In genomic region chrX:19991350-19991718, GRCh38 we compare ENCODE assay signal across 8 cellular contexts. TPM values are rescaled to one million over a fixed set of nuclear protein-coding genes. Genes with fewer than 3 reads are reported as not detected.
DNase-seq lines count a peak whose midpoint lies in the region; ATAC-seq and TF ChIP-seq lines count a peak whose summit lies in the region.

No MANE protein-coding gene starts in this region.

- H3K36me3 ChIP-seq in Caco-2 (ENCODE audit: control insufficient read depth, insufficient read depth, low read length) = no peaks in the 10 kb centered on the region
- H3K36me3 ChIP-seq in parathyroid adenoma (ENCODE audit: control insufficient read depth, insufficient read depth, low read length) = no peaks in the 10 kb centered on the region

- POLR2A ChIA-PET in Caco-2 (lab: Charles Lee) = no interaction called here

- ATAC-seq in central memory CD8-positive, alpha-beta T cell (replicated peaks; ENCODE audit: extremely low read depth, poor library complexity, severe bottlenecking) = no peak

- TF ChIP-seq POLR2A in NB4 (IDR thresholded peaks at IDR 0.05; ENCODE audit: extremely low read depth, insufficient read length) = no peak

- H3K4me3 Mint-ChIP-seq in Caco-2 (ENCODE audit: unreplicated experiment) = peak overlapping the region; percentile 81
- H3K4me3 Mint-ChIP-seq in central memory CD8-positive, alpha-beta T cell = peak overlapping the region; percentile 82

- H3K27me3 ChIP-seq in Caco-2 (replicated peaks; ENCODE audit: control insufficient read depth, insufficient read depth, low read length) (no peaks in the 10 kb centered on the region), parathyroid adenoma (ENCODE audit: control insufficient read depth, insufficient read depth, low read length) (no peaks in the 10 kb centered on the region)

- H3K4me3 ChIP-seq in Caco-2 (ENCODE audit: low read depth, low read length) (no peak overlapping the region), NB4 (ENCODE audit: low read depth, low read length) (peak overlapping the region; percentile 53), parathyroid adenoma (ENCODE audit: low read depth, low read length) (peak overlapping the region; percentile 40)

- no peaks in the 10 kb centered on the region for H3K9me3 ChIP-seq in Caco-2
- H3K9me3 ChIP-seq in parathyroid adenoma (ENCODE audit: control insufficient read depth, low read length) = no peaks in the 10 kb centered on the region

- peaks cover 17% of the 10 kb centered on the region for H3K36me3 Mint-ChIP-seq in Caco-2 (ENCODE audit: insufficient read depth, unreplicated experiment)
- peaks cover 9% of the 10 kb centered on the region for H3K36me3 Mint-ChIP-seq in central memory CD8-positive, alpha-beta T cell (ENCODE audit: insufficient read depth)

- no peaks in the 10 kb centered on the region for H3K27me3 Mint-ChIP-seq in Caco-2 (ENCODE audit: insufficient read depth, unreplicated experiment)
- H3K27me3 Mint-ChIP-seq in central memory CD8-positive, alpha-beta T cell = no peaks in the 10 kb centered on the region

- intact Hi-C loops in Caco-2 (cut with micrococcal nuclease; ENCODE audit: unreplicated experiment) = loop anchor here (1.0 to 2.0 kb wide), 2 partner anchors 75 to 86 kb away; no protein-coding TSS in a partner anchor

- peaks cover 11% of the 10 kb centered on the region for H3K4me1 Mint-ChIP-seq in Caco-2 (ENCODE audit: low read depth, unreplicated experiment)
- peaks cover 18% of the 10 kb centered on the region for H3K4me1 Mint-ChIP-seq in central memory CD8-positive, alpha-beta T cell

- H3K4me2 ChIP-seq in parathyroid adenoma (ENCODE audit: low read length) = peak overlapping the region; percentile 49

- peak overlapping the region; percentile 75 for H3K27ac Mint-ChIP-seq in Caco-2 (ENCODE audit: unreplicated experiment)
- peak overlapping the region; percentile 77 for H3K27ac Mint-ChIP-seq in central memory CD8-positive, alpha-beta T cell (ENCODE audit: low read depth)

- DNase-seq in Caco-2 = no peak
- DNase-seq in NB4 (ENCODE audit: low read depth) = no peak
- DNase-seq in central memory CD8-positive, alpha-beta T cell (ENCODE audit: low spot score in 2 of 2) = no peak
- DNase-seq in SHP77 treated with DMSO at 0.1 percent for 48 hours (lab: John Stamatoyannopoulos, UW) = no peak
- DNase-seq in NCI-H82 treated with DMSO at 0.1 percent for 48 hours (lab: John Stamatoyannopoulos, UW; ENCODE audit: unreplicated experiment) = no peak
- no peak for DNase-seq in T1000 (lab: John Stamatoyannopoulos, UW)
- DNase-seq in EL = no peak

- no TSS peak for BruUV-seq in Caco-2 (replicated peaks; lab: Mats Ljungman, UMichigan)

- H2AFZ ChIP-seq in parathyroid adenoma = peak overlapping the region; percentile 81

- H3K4me1 ChIP-seq in Caco-2 (no peaks in the 10 kb centered on the region), parathyroid adenoma (peaks cover 3% of the 10 kb centered on the region)

- CTCF ChIA-PET in Caco-2 (lab: Charles Lee) = no interaction called here

- TF ChIP-seq CTCF in Caco-2 (IDR thresholded peaks at IDR 0.05; ENCODE audit: insufficient read depth in 1 of 2, low read depth in 1 of 2, low read length in 1 of 2, severe bottlenecking in 1 of 2, unreplicated experiment in 1 of 2) (no peak), NB4 (IDR thresholded peaks at IDR 0.05; ENCODE audit: low read depth, low read length) (no peak), parathyroid adenoma (IDR thresholded peaks at IDR 0.05) (no peak)

- H3K79me2 ChIP-seq in parathyroid adenoma = peaks cover 7% of the 10 kb centered on the region

- H3K9me3 Mint-ChIP-seq in Caco-2 (ENCODE audit: unreplicated experiment) = no peaks in the 10 kb centered on the region
- no peaks in the 10 kb centered on the region for H3K9me3 Mint-ChIP-seq in central memory CD8-positive, alpha-beta T cell

- no peak overlapping the region for H3K9ac ChIP-seq in parathyroid adenoma

- H3K27ac ChIP-seq in parathyroid adenoma = peak overlapping the region; percentile 60

RNA-seq across cellular contexts. Expression of gene BCLAF3, which starts 0.5 kb away (rescaled TPM):
- 5.7 and 7.8 TPM in 2 replicates for total RNA-seq in Caco-2 (2022)
